Comparison of ENCODE assay signal across 1 cellular context in genomic region chr7:130965515-130965914, GRCh38.
TF ChIP-seq lines count a peak whose summit lies in the region.

No MANE protein-coding gene starts in this region.

TF ChIP-seq in K562, 482 proteins besides CTCF, POLR2A, EP300 and RAD21:
- no peak for TF ChIP-seq CEBPG (CRISPR knock-in tag; IDR thresholded peaks at IDR 0.05)
- TF ChIP-seq CEBPG (tag; conservative IDR thresholded peaks at IDR 0.05 in 1 of 2, IDR thresholded peaks at IDR 0.05 in 1 of 2), result peak; percentile 15 to 65; a peak in 1 of 4 replicates
- peak; percentile 65 for TF ChIP-seq CEBPB (tag; IDR thresholded peaks at IDR 0.05)
- no peak for TF ChIP-seq ETV6 (IDR thresholded peaks at IDR 0.05; ENCODE audit: borderline replicate concordance in 1 of 2, low read depth in 2 of 2, low read length in 1 of 2)
- no peak for TF ChIP-seq ETV6 (CRISPR knock-in tag; IDR thresholded peaks at IDR 0.05; ENCODE audit: borderline replicate concordance)
TF ChIP-seq in K562: peak in this region for 2.
